ENCODE assay signal across 25 cellular contexts in the genomic region with DNA sequence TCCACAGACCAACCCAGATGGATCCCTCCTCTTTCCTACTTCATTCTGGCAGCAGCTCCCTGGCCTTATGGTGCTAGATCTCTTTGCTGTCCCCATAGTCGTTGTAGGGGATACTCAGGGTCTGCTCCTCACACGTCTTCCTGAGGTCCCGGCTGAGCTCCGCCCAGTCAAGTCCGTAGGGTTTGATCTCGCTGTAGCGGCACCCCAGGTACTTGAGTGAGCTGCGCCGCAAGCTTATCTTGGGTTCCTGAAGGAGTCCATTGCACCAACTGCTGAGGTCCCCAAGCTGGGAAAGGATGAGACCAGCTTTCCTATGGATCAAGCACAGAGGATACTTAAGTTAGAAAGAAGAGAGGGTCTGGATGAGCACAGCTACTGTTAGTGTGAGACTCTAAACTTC.
"Had no signal": no experiment of that assay in that cellular context is flagged by ENCODE, and none has a peak within 500 bp of the region (broad histone marks: within the 10 kb centered on the region; RNA-seq: fewer than 3 reads in every experiment).

No MANE protein-coding gene starts in this region.

- H3K9me3 ChIP-seq: colonic mucosa, esophagus muscularis mucosa, esophagus squamous epithelium, gastrocnemius medialis, gastroesophageal sphincter, heart left ventricle, heart right ventricle had no signal

- H3K27me3 ChIP-seq: colonic mucosa, dorsolateral prefrontal cortex, esophagus muscularis mucosa, esophagus squamous epithelium, foreskin keratinocyte, gastroesophageal sphincter, heart left ventricle, heart right ventricle had no signal

- FAIRE-seq: colon, endometrium, endothelial cell of umbilical vein, frontal cortex had no signal

- ATAC-seq: effector memory CD8-positive, alpha-beta T cell; esophagus mucosa; gastrocnemius medialis; gastroesophageal sphincter; heart left ventricle; heart right ventricle had no signal

- H3K36me3 ChIP-seq: colonic mucosa, esophagus muscularis mucosa, esophagus squamous epithelium, gastrocnemius medialis, gastroesophageal sphincter, heart left ventricle, heart right ventricle had no signal

- H3K4me3 ChIP-seq: colonic mucosa, coronary artery, dorsolateral prefrontal cortex, esophagus muscularis mucosa, esophagus squamous epithelium, gastrocnemius medialis, gastroesophageal sphincter, heart left ventricle, heart right ventricle had no signal

- H3K4me1 ChIP-seq: colonic mucosa, esophagus muscularis mucosa, esophagus squamous epithelium, foreskin keratinocyte, gastrocnemius medialis, gastroesophageal sphincter had no signal

- DNase-seq: colonic mucosa; cortex of kidney; dermis blood vessel endothelial cell; dorsolateral prefrontal cortex; effector CD4-positive, alpha-beta T cell; effector CD8-positive, alpha-beta T cell; effector memory CD4-positive, alpha-beta T cell; effector memory CD8-positive, alpha-beta T cell; erythroblast; esophagus squamous epithelium; foreskin melanocyte; gastrocnemius medialis; glutamatergic neuron; head of caudate nucleus; heart left ventricle; heart right ventricle had no signal

- H3K27ac ChIP-seq: colonic mucosa, coronary artery, dorsolateral prefrontal cortex, esophagus muscularis mucosa, esophagus squamous epithelium, foreskin keratinocyte, gastrocnemius medialis, gastroesophageal sphincter, heart left ventricle, heart right ventricle had no signal
